Comparison of ENCODE assay signal across 31 cellular contexts in the genomic region with DNA sequence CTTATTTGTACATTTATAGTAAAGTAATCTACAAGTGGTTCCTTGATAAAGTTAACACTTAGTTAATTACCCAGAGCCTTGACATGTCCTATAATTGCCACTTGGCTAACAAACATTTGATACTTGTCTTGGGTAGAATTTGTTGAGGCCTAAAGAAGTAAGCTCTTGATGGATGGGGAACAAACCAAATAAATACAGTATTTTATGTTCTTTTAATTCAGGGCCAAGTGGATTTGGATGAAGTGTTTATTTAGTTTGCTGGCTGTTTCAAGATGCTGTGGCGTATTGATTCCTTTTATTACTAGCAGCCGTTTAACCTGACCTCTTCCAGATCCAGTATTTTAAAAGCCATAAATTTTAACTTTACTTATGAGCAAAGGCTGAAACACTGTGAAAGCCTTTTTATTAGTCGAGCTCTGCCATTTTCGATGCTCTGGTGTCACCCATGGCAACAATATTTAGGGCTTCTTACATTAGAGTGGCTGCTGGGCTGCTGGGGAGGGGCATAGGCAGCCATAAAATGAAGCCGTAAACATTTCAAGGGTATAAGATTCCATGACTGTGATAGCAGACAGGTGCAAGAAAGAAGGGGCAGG.
DNase-seq lines count a peak whose midpoint lies in the region; ATAC-seq and TF ChIP-seq lines count a peak whose summit lies in the region.
"Had no signal": no experiment of that assay in that cellular context is flagged by ENCODE, and none has a peak within 500 bp of the region (broad histone marks: within the 10 kb centered on the region; RNA-seq: fewer than 3 reads in every experiment).

No MANE protein-coding gene starts in this region.

- no peak overlapping the region for H3K4me3 Mint-ChIP-seq in nephron progenitor cell
- H3K4me3 Mint-ChIP-seq in T-helper 17 cell: no peak overlapping the region
- H3K4me3 Mint-ChIP-seq: activated naive CD8-positive, alpha-beta T cell treated with anti-CD3 and anti-CD28 coated beads, Interleukin-2, amount 50 U/mL, for 24 hours; natural killer cell treated with Interleukin-12 subunit alpha and Interleukin-12 subunit beta and Interleukin-15 and Interleukin-18, amount 100 ng/mL, for 72 hours; T-helper 1 cell treated with Interleukin-12 subunit alpha and Interleukin-12 subunit beta and Interleukin-4 antibody, amounts not matched to agents 30 μg/mL and 1 μg/mL, for 36 hours had no signal

- CTCF ChIA-PET in HEK293 (lab: Yijun Ruan, JAX): no interaction called here

- ATAC-seq in T-helper 17 cell (no peak), GM21390 (IDR thresholded peaks at IDR 0.05; ENCODE audit: unreplicated experiment) (no peak), HG02840 (IDR thresholded peaks at IDR 0.05; ENCODE audit: low FRiP score, unreplicated experiment) (no peak)
- ATAC-seq: activated naive CD8-positive, alpha-beta T cell treated with anti-CD3 and anti-CD28 coated beads, Interleukin-2, amount 50 U/mL, for 24 hours; gastrocnemius medialis; K562; mucosa of descending colon; natural killer cell treated with Interleukin-12 subunit alpha and Interleukin-12 subunit beta and Interleukin-15 and Interleukin-18, amount 100 ng/mL, for 72 hours; PC-3; stimulated activated naive CD8-positive, alpha-beta T cell treated with anti-CD3 and anti-CD28 coated beads, Interleukin-15, Interleukin-2, amounts not matched to agents 100 U/mL and 50 U/mL, for 24 hours had no signal

- H3K4me3 ChIP-seq in HEK293 (ENCODE audit: low read depth, low read length): no peak overlapping the region
- H3K4me3 ChIP-seq: BLaER1, cardiac muscle cell, gastrocnemius medialis, GM23248, K562, lung, mucosa of descending colon, SK-N-MC had no signal

- TF ChIP-seq CTCF in HEK293 (tag by site-specific recombination; IDR thresholded peaks at IDR 0.05) (no peak), nephron progenitor cell (IDR thresholded peaks at IDR 0.05) (no peak)

- peak overlapping the region; percentile 79 for H3K27ac Mint-ChIP-seq in nephron progenitor cell
- no peak overlapping the region for H3K27ac Mint-ChIP-seq in T-helper 17 cell
- H3K27ac Mint-ChIP-seq: activated naive CD8-positive, alpha-beta T cell treated with anti-CD3 and anti-CD28 coated beads, Interleukin-2, amount 50 U/mL, for 24 hours; natural killer cell treated with Interleukin-12 subunit alpha and Interleukin-12 subunit beta and Interleukin-15 and Interleukin-18, amount 100 ng/mL, for 72 hours; T-helper 1 cell treated with Interleukin-12 subunit alpha and Interleukin-12 subunit beta and Interleukin-4 antibody, amounts not matched to agents 30 μg/mL and 1 μg/mL, for 36 hours had no signal

- H3K27ac ChIP-seq in HEK293 (ENCODE audit: extremely low read depth, low read depth, low read length): peak overlapping the region; percentile 38
- H3K27ac ChIP-seq: BLaER1, cardiac muscle cell, gastrocnemius medialis, GM23248, SK-N-MC had no signal

- H3K36me3 Mint-ChIP-seq in nephron progenitor cell (ENCODE audit: low read depth) (no peaks in the 10 kb centered on the region), T-helper 17 cell (ENCODE audit: low read depth) (no peaks in the 10 kb centered on the region)
- H3K36me3 Mint-ChIP-seq: natural killer cell treated with Interleukin-12 subunit alpha and Interleukin-12 subunit beta and Interleukin-15 and Interleukin-18, amount 100 ng/mL, for 72 hours had no signal

- H3K9me3 ChIP-seq in HEK293 (ENCODE audit: control insufficient read depth, insufficient read depth, low read depth, low read length) (no peaks in the 10 kb centered on the region), T-helper 17 cell (ENCODE audit: control insufficient read depth, low read length, poor library complexity, severe bottlenecking) (no peaks in the 10 kb centered on the region)
- H3K9me3 ChIP-seq: BLaER1, gastrocnemius medialis, mucosa of descending colon had no signal

- H3K36me3 ChIP-seq in HEK293 (ENCODE audit: control insufficient read depth in 2 of 2, insufficient read depth in 1 of 2, low read length in 2 of 2): no peaks in the 10 kb centered on the region
- H3K36me3 ChIP-seq: BLaER1, cardiac muscle cell, gastrocnemius medialis had no signal

- POLR2A ChIA-PET in HEK293 (lab: Yijun Ruan, JAX): no interaction called here

- H3K4me1 Mint-ChIP-seq in nephron progenitor cell: peaks cover 100% of the 10 kb centered on the region
- no peaks in the 10 kb centered on the region for H3K4me1 Mint-ChIP-seq in T-helper 17 cell
- H3K4me1 Mint-ChIP-seq: activated naive CD8-positive, alpha-beta T cell treated with anti-CD3 and anti-CD28 coated beads, Interleukin-2, amount 50 U/mL, for 24 hours had no signal

- H3K4me1 ChIP-seq in HEK293 (ENCODE audit: control insufficient read depth, insufficient read depth, low read length): peaks cover 21% of the 10 kb centered on the region
- H3K4me1 ChIP-seq: BLaER1, gastrocnemius medialis had no signal

- no peaks in the 10 kb centered on the region for H3K27me3 Mint-ChIP-seq in nephron progenitor cell (ENCODE audit: low read depth, poor library complexity)
- no peaks in the 10 kb centered on the region for H3K27me3 Mint-ChIP-seq in T-helper 17 cell
- H3K27me3 Mint-ChIP-seq: activated naive CD8-positive, alpha-beta T cell treated with anti-CD3 and anti-CD28 coated beads, Interleukin-2, amount 50 U/mL, for 24 hours had no signal

- DNase-seq in NCI-H146 treated with DMSO at 0.1 percent for 48 hours (lab: John Stamatoyannopoulos, UW; ENCODE audit: unreplicated experiment) (peak; percentile 10), NCI-H345 treated with DMSO at 0.1 percent for 48 hours (lab: John Stamatoyannopoulos, UW; ENCODE audit: unreplicated experiment) (peak; percentile 87), nephron progenitor cell (peak; percentile 31), T-helper 17 cell (no peak)
- DNase-seq in stimulated activated CD4-positive, alpha-beta T cell treated with anti-CD3 and anti-CD28 coated beads, Interleukin-4, amount 100 ng/mL, for 24 hours: no peak
- DNase-seq: activated CD4-positive, alpha-beta T cell treated with anti-CD3 and anti-CD28 coated beads, Interleukin-2, amount 50 U/mL, for 4 hours; activated naive CD4-positive, alpha-beta T cell; activated naive CD8-positive, alpha-beta T cell treated with anti-CD3 and anti-CD28 coated beads, Interleukin-2, amount 50 U/mL, for 24 hours; COR-L47; effector CD4-positive, alpha-beta T cell; gastrocnemius medialis; GM23248; kidney glomerular epithelial cell; mucosa of descending colon; NCI-H1694 treated with DMSO at 0.1 percent for 48 hours; NCI-H446; NK-92 treated with Interleukin-12 subunit alpha and Interleukin-12 subunit beta, amount 100 ng/mL, for 24 hours; PC-3; retina; small intestine; stimulated activated naive CD8-positive, alpha-beta T cell treated with anti-CD3 and anti-CD28 coated beads, Interleukin-15, Interleukin-2, amounts not matched to agents 100 U/mL and 50 U/mL, for 24 hours had no signal

- no peaks in the 10 kb centered on the region for H3K9me3 Mint-ChIP-seq in nephron progenitor cell
- H3K9me3 Mint-ChIP-seq: activated naive CD8-positive, alpha-beta T cell treated with anti-CD3 and anti-CD28 coated beads, Interleukin-2, amount 50 U/mL, for 24 hours; T-helper 1 cell treated with Interleukin-12 subunit alpha and Interleukin-12 subunit beta and Interleukin-4 antibody, amounts not matched to agents 30 μg/mL and 1 μg/mL, for 36 hours had no signal

TF ChIP-seq in HEK293, 187 proteins besides CTCF, POLR2A, EP300 and RAD21 (continues in another document):
- no peak for TF ChIP-seq ZNF274 (IDR thresholded peaks at IDR 0.05; ENCODE audit: low read length)
- TF ChIP-seq ZNF274 (tag by site-specific recombination; IDR thresholded peaks at IDR 0.05; ENCODE audit: borderline replicate concordance): no peak
- TF ChIP-seq, protein P1, sequence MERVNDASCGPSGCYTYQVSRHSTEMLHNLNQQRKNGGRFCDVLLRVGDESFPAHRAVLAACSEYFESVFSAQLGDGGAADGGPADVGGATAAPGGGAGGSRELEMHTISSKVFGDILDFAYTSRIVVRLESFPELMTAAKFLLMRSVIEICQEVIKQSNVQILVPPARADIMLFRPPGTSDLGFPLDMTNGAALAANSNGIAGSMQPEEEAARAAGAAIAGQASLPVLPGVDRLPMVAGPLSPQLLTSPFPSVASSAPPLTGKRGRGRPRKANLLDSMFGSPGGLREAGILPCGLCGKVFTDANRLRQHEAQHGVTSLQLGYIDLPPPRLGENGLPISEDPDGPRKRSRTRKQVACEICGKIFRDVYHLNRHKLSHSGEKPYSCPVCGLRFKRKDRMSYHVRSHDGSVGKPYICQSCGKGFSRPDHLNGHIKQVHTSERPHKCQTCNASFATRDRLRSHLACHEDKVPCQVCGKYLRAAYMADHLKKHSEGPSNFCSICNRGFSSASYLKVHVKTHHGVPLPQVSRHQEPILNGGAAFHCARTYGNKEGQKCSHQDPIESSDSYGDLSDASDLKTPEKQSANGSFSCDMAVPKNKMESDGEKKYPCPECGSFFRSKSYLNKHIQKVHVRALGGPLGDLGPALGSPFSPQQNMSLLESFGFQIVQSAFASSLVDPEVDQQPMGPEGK (tag by site-specific recombination; IDR thresholded peaks at IDR 0.05): no peak
- peak; percentile 80; the same call in 1 of the 2 replicates for TF ChIP-seq ZXDB (tag by site-specific recombination; IDR thresholded peaks at IDR 0.05)
- no peak for TF ChIP-seq ZNF670 (tag by site-specific recombination; IDR thresholded peaks at IDR 0.05; ENCODE audit: low read depth)
- no peak for TF ChIP-seq ZNF354C (tag by site-specific recombination; IDR thresholded peaks at IDR 0.05; ENCODE audit: borderline replicate concordance, low read depth)
- no peak for TF ChIP-seq ZNF701 (tag by site-specific recombination; IDR thresholded peaks at IDR 0.05)
- no peak for TF ChIP-seq ZNF416 (tag by site-specific recombination; IDR thresholded peaks at IDR 0.05)
- TF ChIP-seq ZEB2 (tag by site-specific recombination; IDR thresholded peaks at IDR 0.05): peak; percentile 59; the same call in 1 of the 2 replicates
- TF ChIP-seq, protein P2, sequence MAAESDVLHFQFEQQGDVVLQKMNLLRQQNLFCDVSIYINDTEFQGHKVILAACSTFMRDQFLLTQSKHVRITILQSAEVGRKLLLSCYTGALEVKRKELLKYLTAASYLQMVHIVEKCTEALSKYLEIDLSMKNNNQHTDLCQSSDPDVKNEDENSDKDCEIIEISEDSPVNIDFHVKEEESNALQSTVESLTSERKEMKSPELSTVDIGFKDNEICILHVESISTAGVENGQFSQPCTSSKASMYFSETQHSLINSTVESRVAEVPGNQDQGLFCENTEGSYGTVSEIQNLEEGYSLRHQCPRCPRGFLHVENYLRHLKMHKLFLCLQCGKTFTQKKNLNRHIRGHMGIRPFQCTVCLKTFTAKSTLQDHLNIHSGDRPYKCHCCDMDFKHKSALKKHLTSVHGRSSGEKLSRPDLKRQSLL (tag by site-specific recombination; IDR thresholded peaks at IDR 0.05): no peak
- TF ChIP-seq ZNF146 (tag by site-specific recombination; IDR thresholded peaks at IDR 0.05): no peak

Comparison
In these comparisons a context has a peak if more than half of its experiments do, and no peak if none do; other contexts are left out.
1. DNase-seq: peak in NCI-H146 treated with DMSO at 0.1 percent for 48 hours (single experiment), NCI-H345 treated with DMSO at 0.1 percent for 48 hours (single experiment) and nephron progenitor cell (single experiment); none in T-helper 17 cell (0 of 3) and stimulated activated CD4-positive, alpha-beta T cell treated with anti-CD3 and anti-CD28 coated beads, Interleukin-4, amount 100 ng/mL, for 24 hours (single experiment).